8 cellular contexts compared by ENCODE assay signal in genomic region chr3:58034738-58035511, GRCh38. TPM values are rescaled to one million over a fixed set of nuclear protein-coding genes. Genes with fewer than 3 reads are reported as not detected.
A peak's percentile ranks its signal among the peaks of the same experiment; 100 is the strongest.
DNase-seq lines count a peak whose midpoint lies in the region; ATAC-seq lines count a peak whose summit lies in the region.

No MANE protein-coding gene starts in this region.

- H3K9me3 ChIP-seq in CD4-positive, alpha-beta memory T cell (ENCODE audit: control insufficient read depth in 1 of 2, low read length in 2 of 2): no peaks in the 10 kb centered on the region
- H3K9me3 ChIP-seq in trophoblast cell (ENCODE audit: insufficient read depth, low read depth, low read length): no peaks in the 10 kb centered on the region

- peak overlapping the region; percentile 1 for H4K91ac ChIP-seq in trophoblast cell (ENCODE audit: low read depth, low read length)

- H3K9me3 Mint-ChIP-seq in CD4-positive, alpha-beta memory T cell: peaks cover 0 to 3% (median 0%) of the 10 kb centered on the region in 8 donors
- H3K9me3 Mint-ChIP-seq in activated T-helper 1 cell treated with anti-CD3 and anti-CD28 coated beads, Interleukin-12 subunit alpha, Interleukin-12 subunit beta, Interleukin-2, Interleukin-4 antibody, amounts not matched to agents 30 ng/mL and 10 ng/mL and 1 ng/mL, durations not matched to agents 14 hours and 24 hours and 36 hours: peaks cover 1% of the 10 kb centered on the region

- peaks cover 22 to 42% (median 29%) of the 10 kb centered on the region in 4 donors for H3K4me1 Mint-ChIP-seq in CD4-positive, alpha-beta memory T cell
- H3K4me1 Mint-ChIP-seq in activated T-helper 1 cell treated with anti-CD3 and anti-CD28 coated beads, Interleukin-12 subunit alpha, Interleukin-12 subunit beta, Interleukin-2, Interleukin-4 antibody, amounts not matched to agents 30 ng/mL and 10 ng/mL and 1 ng/mL, durations not matched to agents 14 hours and 24 hours and 36 hours (ENCODE audit: low read depth): peaks cover 51% of the 10 kb centered on the region

- peak overlapping the region; percentile 44 for H3K18ac ChIP-seq in trophoblast cell (ENCODE audit: low read length)

- H3K4ac ChIP-seq in trophoblast cell (ENCODE audit: low read depth, low read length): peak overlapping the region; percentile 3

- no peak overlapping the region for H3K9ac ChIP-seq in trophoblast cell (ENCODE audit: low read length)

- peak overlapping the region; percentile 1 for H2BK12ac ChIP-seq in trophoblast cell (ENCODE audit: low read length)

- CTCF ChIA-PET in CD4-positive, alpha-beta memory T cell (lab: Charles Lee; ENCODE audit: partially characterized antibody): interaction anchor here (1.3 to 1.6 kb wide), 3 partner anchors 12 to 132 kb away, joined by 5 read pairs; partner anchors contain the start of gene FLNB

- H4K8ac ChIP-seq in trophoblast cell (ENCODE audit: low read depth, low read length): peak overlapping the region; percentile 62

- peaks cover 14% of the 10 kb centered on the region for H3K79me1 ChIP-seq in trophoblast cell (ENCODE audit: low read length)

- peak; percentile 55 to 83 (median 73) for DNase-seq in CD4-positive, alpha-beta memory T cell
- peak; percentile 66 for DNase-seq in activated T-helper 1 cell treated with anti-CD3 and anti-CD28 coated beads, Interleukin-12 subunit alpha, Interleukin-12 subunit beta, Interleukin-2, Interleukin-4 antibody, amounts not matched to agents 30 ng/mL and 10 ng/mL and 1 ng/mL, durations not matched to agents 14 hours and 24 hours and 36 hours (ENCODE audit: low spot score)
- DNase-seq in trophoblast cell: no peak
- no peak for DNase-seq in DMS 273 treated with DMSO at 0.1 percent for 48 hours (lab: John Stamatoyannopoulos, UW)
- DNase-seq in epidermal melanocyte (ENCODE audit: insufficient read length, low spot score): no peak
- DNase-seq in NOMO-1 treated with DMSO at 0.1 percent for 48 hours (lab: John Stamatoyannopoulos, UW; ENCODE audit: unreplicated experiment): no peak

- H3K4me3 ChIP-seq in CD4-positive, alpha-beta memory T cell (ENCODE audit: low read length in 2 of 2): no peak overlapping the region
- no peak overlapping the region for H3K4me3 ChIP-seq in trophoblast cell (ENCODE audit: low read depth, low read length)

- ATAC-seq in GM19351 (IDR thresholded peaks at IDR 0.05; ENCODE audit: unreplicated experiment): peak; percentile 99
- peak; percentile 95 for ATAC-seq in HG03135 (IDR thresholded peaks at IDR 0.05; ENCODE audit: unreplicated experiment)

- peaks cover 23% of the 10 kb centered on the region for H3K4me1 ChIP-seq in CD4-positive, alpha-beta memory T cell (ENCODE audit: insufficient read depth, low read length)
- H3K4me1 ChIP-seq in trophoblast cell (ENCODE audit: control insufficient read depth in 1 of 2, insufficient read depth in 2 of 2, low read length in 2 of 2): peaks cover 28 to 48% of the 10 kb centered on the region in 2 experiments

- H3K4me2 ChIP-seq in trophoblast cell (ENCODE audit: low read length): no peak overlapping the region

- intact Hi-C loops in CD4-positive, alpha-beta memory T cell (cut with micrococcal nuclease): no loop called here
- intact Hi-C loops in activated T-helper 1 cell treated with anti-CD3 and anti-CD28 coated beads, Interleukin-12 subunit alpha, Interleukin-12 subunit beta, Interleukin-2, Interleukin-4 antibody, amounts not matched to agents 30 ng/mL and 10 ng/mL and 1 ng/mL, durations not matched to agents 14 hours and 24 hours and 36 hours (cut with micrococcal nuclease): loop anchor here (1.0 to 10.0 kb wide), 5 partner anchors 8 to 460 kb away; partner anchors contain the start of genes FLNB and KCTD6

- peaks cover 0 to 7% of the 10 kb centered on the region in 2 donors for H3K36me3 Mint-ChIP-seq in CD4-positive, alpha-beta memory T cell
- peaks cover 8% of the 10 kb centered on the region for H3K36me3 Mint-ChIP-seq in activated T-helper 1 cell treated with anti-CD3 and anti-CD28 coated beads, Interleukin-12 subunit alpha, Interleukin-12 subunit beta, Interleukin-2, Interleukin-4 antibody, amounts not matched to agents 30 ng/mL and 10 ng/mL and 1 ng/mL, durations not matched to agents 14 hours and 24 hours and 36 hours (ENCODE audit: low read depth)

- H3K27ac ChIP-seq in CD4-positive, alpha-beta memory T cell (ENCODE audit: low read depth, low read length): peak overlapping the region; percentile 42
- peak overlapping the region; percentile 82 for H3K27ac ChIP-seq in trophoblast cell (ENCODE audit: low read depth, low read length)

- no peak overlapping the region for H4K12ac ChIP-seq in trophoblast cell (ENCODE audit: low read depth, low read length)

- no peaks in the 10 kb centered on the region for H3K27me3 ChIP-seq in CD4-positive, alpha-beta memory T cell (ENCODE audit: insufficient read depth, low read length)
- H3K27me3 ChIP-seq in trophoblast cell (ENCODE audit: insufficient read depth, low read length): no peaks in the 10 kb centered on the region

- WGBS in trophoblast cell (ENCODE audit: extremely low coverage, insufficient coverage, insufficient read length): no CpG with 5 or more reads among the region's 6 CpGs

- no peaks in the 10 kb centered on the region for H3K36me3 ChIP-seq in CD4-positive, alpha-beta memory T cell (ENCODE audit: insufficient read depth, low read length)
- no peaks in the 10 kb centered on the region for H3K36me3 ChIP-seq in trophoblast cell (ENCODE audit: control insufficient read depth in 1 of 2, insufficient read depth in 2 of 2, low read length in 2 of 2)

- H2AFZ ChIP-seq in trophoblast cell (ENCODE audit: insufficient read depth, low read length, poor library complexity): no peak overlapping the region

- no peak overlapping the region for H2BK120ac ChIP-seq in trophoblast cell (ENCODE audit: insufficient read depth, low read length, poor library complexity)

- H3K23ac ChIP-seq in trophoblast cell (ENCODE audit: low read length): no peak overlapping the region

- peak overlapping the region; percentile 80 to 99 (median 95) for H3K27ac Mint-ChIP-seq in CD4-positive, alpha-beta memory T cell
- H3K27ac Mint-ChIP-seq in activated T-helper 1 cell treated with anti-CD3 and anti-CD28 coated beads, Interleukin-12 subunit alpha, Interleukin-12 subunit beta, Interleukin-2, Interleukin-4 antibody, amounts not matched to agents 30 ng/mL and 10 ng/mL and 1 ng/mL, durations not matched to agents 14 hours and 24 hours and 36 hours: peak overlapping the region; percentile 85

- peak overlapping the region; percentile 7 for H3K14ac ChIP-seq in trophoblast cell (ENCODE audit: low read length)

- peak overlapping the region; percentile 49 for H2AK5ac ChIP-seq in trophoblast cell (ENCODE audit: low read length)

- H3K79me2 ChIP-seq in trophoblast cell (ENCODE audit: control insufficient read depth, insufficient read depth, low read length, poor library complexity): peaks cover 6% of the 10 kb centered on the region

- POLR2A ChIA-PET in CD4-positive, alpha-beta memory T cell (lab: Charles Lee; ENCODE audit: partially characterized antibody): no interaction called here

- no peaks in the 10 kb centered on the region for H3K27me3 Mint-ChIP-seq in CD4-positive, alpha-beta memory T cell
- peaks cover 7% of the 10 kb centered on the region for H3K27me3 Mint-ChIP-seq in activated T-helper 1 cell treated with anti-CD3 and anti-CD28 coated beads, Interleukin-12 subunit alpha, Interleukin-12 subunit beta, Interleukin-2, Interleukin-4 antibody, amounts not matched to agents 30 ng/mL and 10 ng/mL and 1 ng/mL, durations not matched to agents 14 hours and 24 hours and 36 hours (ENCODE audit: insufficient read depth)

- peak overlapping the region in 6 of 8 donors; percentile 41 to 82 (median 62) for H3K4me3 Mint-ChIP-seq in CD4-positive, alpha-beta memory T cell
- peak overlapping the region; percentile 78 for H3K4me3 Mint-ChIP-seq in activated T-helper 1 cell treated with anti-CD3 and anti-CD28 coated beads, Interleukin-12 subunit alpha, Interleukin-12 subunit beta, Interleukin-2, Interleukin-4 antibody, amounts not matched to agents 30 ng/mL and 10 ng/mL and 1 ng/mL, durations not matched to agents 14 hours and 24 hours and 36 hours

- H2BK5ac ChIP-seq in trophoblast cell (ENCODE audit: low read depth, low read length, poor library complexity): peak overlapping the region; percentile 31

RNA-seq across cellular contexts. Expression of gene FLNB, which starts 26.7 kb away (rescaled TPM):
- 10 to 100 TPM; 22.5 to 28.5 TPM for total RNA-seq in CD4-positive, alpha-beta memory T cell
- polyA plus RNA-seq in CD4-positive, alpha-beta memory T cell: 10 to 100 TPM in 1 of 2 donors, 1 to 10 TPM in 1; 3.9 to 14.6 TPM
- 22.3 and 24.1 TPM in 2 replicates for total RNA-seq in activated T-helper 1 cell treated with anti-CD3 and anti-CD28 coated beads, Interleukin-12 subunit alpha, Interleukin-12 subunit beta, Interleukin-2, Interleukin-4 antibody, amounts not matched to agents 30 ng/mL and 10 ng/mL and 1 ng/mL, durations not matched to agents 14 hours and 24 hours and 36 hours
- 139 and 141 TPM in 2 replicates for polyA plus RNA-seq in trophoblast cell (2013)

Comparison
In these comparisons a context has a peak if more than half of its experiments do, and no peak if none do; other contexts are left out.
1. DNase-seq: peak in CD4-positive, alpha-beta memory T cell (5 of 5) and activated T-helper 1 cell treated with anti-CD3 and anti-CD28 coated beads, Interleukin-12 subunit alpha, Interleukin-12 subunit beta, Interleukin-2, Interleukin-4 antibody, amounts not matched to agents 30 ng/mL and 10 ng/mL and 1 ng/mL, durations not matched to agents 14 hours and 24 hours and 36 hours (single experiment); none in trophoblast cell (0 of 2), DMS 273 treated with DMSO at 0.1 percent for 48 hours (single experiment), epidermal melanocyte (single experiment) and NOMO-1 treated with DMSO at 0.1 percent for 48 hours (single experiment).